In the genomic region with DNA sequence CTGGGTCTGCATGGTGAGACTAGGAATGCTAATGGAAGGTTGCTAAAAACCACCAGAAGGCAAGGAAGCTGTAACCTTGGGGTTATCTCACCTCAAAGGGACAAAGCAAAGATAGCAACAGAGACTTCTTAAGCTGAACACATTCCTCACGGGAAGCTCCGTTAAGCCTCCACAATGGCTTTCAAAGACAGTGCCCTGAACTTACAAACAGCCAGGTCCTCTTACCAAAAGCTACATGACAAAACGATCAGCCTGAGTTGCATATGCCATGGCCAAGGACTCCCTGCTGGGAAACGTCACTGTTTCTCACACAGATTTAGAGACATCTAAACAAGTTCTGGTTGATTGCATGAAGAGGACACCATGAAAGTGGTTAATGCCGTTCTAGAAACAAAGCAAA, we compare ENCODE assay signal across 25 cellular contexts. TPM values are rescaled to one million over a fixed set of nuclear protein-coding genes. Genes with fewer than 3 reads are reported as not detected.
DNase-seq lines count a peak whose midpoint lies in the region; ATAC-seq and TF ChIP-seq lines count a peak whose summit lies in the region.
"Had no signal": no experiment of that assay in that cellular context is flagged by ENCODE, and none has a peak within 500 bp of the region (broad histone marks: within the 10 kb centered on the region; RNA-seq: fewer than 3 reads in every experiment).

No MANE protein-coding gene starts in this region.

- ATAC-seq in right cardiac atrium (no peak), SK-N-SH treated with all-trans-retinoic acid at 6 μM for 48 hours (no peak)

- H3K4me1 ChIP-seq in neural progenitor cell (no peaks in the 10 kb centered on the region), right cardiac atrium (ENCODE audit: control insufficient read depth, insufficient read depth, low read length) (no peaks in the 10 kb centered on the region)
- H3K4me1 ChIP-seq: BE2C, Peyer's patch had no signal

- no peak overlapping the region for H3K4me3 Mint-ChIP-seq in neural progenitor cell
- H3K4me3 Mint-ChIP-seq: CD14-positive monocyte; CD8-positive, alpha-beta memory T cell; H9; IgD-negative memory B cell had no signal

- no peak overlapping the region for H3K4me2 ChIP-seq in neural progenitor cell

- peaks cover 13% of the 10 kb centered on the region for H3K9me3 Mint-ChIP-seq in neural progenitor cell

- H3K36me3 Mint-ChIP-seq in neural progenitor cell = no peaks in the 10 kb centered on the region
- H3K36me3 Mint-ChIP-seq: CD14-positive monocyte, IgD-negative memory B cell had no signal

- H3K36me3 ChIP-seq in neural progenitor cell = no peaks in the 10 kb centered on the region
- H3K36me3 ChIP-seq: BE2C, Peyer's patch had no signal

- no peaks in the 10 kb centered on the region for H4K20me1 ChIP-seq in neural progenitor cell (ENCODE audit: low read depth)

- H3K79me2 ChIP-seq in neural progenitor cell (ENCODE audit: low read depth) = no peaks in the 10 kb centered on the region

- TF ChIP-seq CTCF in neural progenitor cell (IDR thresholded peaks at IDR 0.05) = no peak

- H3K27ac ChIP-seq in neural progenitor cell = no peak overlapping the region
- H3K27ac ChIP-seq in right cardiac atrium (ENCODE audit: low read length) = no peak overlapping the region
- H3K27ac ChIP-seq: GM23248, Peyer's patch had no signal

- H3K27me3 ChIP-seq in neural progenitor cell = no peaks in the 10 kb centered on the region
- peaks cover 3% of the 10 kb centered on the region for H3K27me3 ChIP-seq in right cardiac atrium (ENCODE audit: control insufficient read depth, insufficient read depth)
- H3K27me3 ChIP-seq: Peyer's patch had no signal

- WGBS in right cardiac atrium = 22% methylated on average over 5 of the region's 5 CpGs

- DNase-seq in DMS79 (lab: John Stamatoyannopoulos, UW) = peak; percentile 10
- DNase-seq in DMS79 treated with DMSO at 0.1 percent for 48 hours (lab: John Stamatoyannopoulos, UW) = no peak
- DNase-seq in NCI-H345 (lab: John Stamatoyannopoulos, UW) = peak; percentile 63
- peak; percentile 14 for DNase-seq in cerebellar cortex (ENCODE audit: low spot score)
- DNase-seq in neural progenitor cell (ENCODE audit: low spot score) = peak; percentile 39
- no peak for DNase-seq in right cardiac atrium
- no peak for DNase-seq in glomerular visceral epithelial cell (ENCODE audit: extremely low spot score)
- DNase-seq: ACHN; BE2C; CD8-positive, alpha-beta memory T cell; DMS 273 treated with DMSO at 0.1 percent for 48 hours; GM23248; H9; NCI-H1048; NCI-H1694; NCI-H2081 treated with DMSO at 0.1 percent for 48 hours; NCI-H510A; NCI-H69; OCI-M1; Peyer's patch; SHP77 treated with DMSO at 0.1 percent for 48 hours had no signal

- no peak overlapping the region for H2AFZ ChIP-seq in neural progenitor cell (replicated peaks)
- H2AFZ ChIP-seq: GM23248 had no signal

- H3K9me3 ChIP-seq in neural progenitor cell (ENCODE audit: low read depth) = no peaks in the 10 kb centered on the region
- H3K9me3 ChIP-seq in right cardiac atrium (ENCODE audit: control insufficient read depth, low read length) = peaks cover 5% of the 10 kb centered on the region
- H3K9me3 ChIP-seq: BE2C had no signal

- H3K9ac ChIP-seq in neural progenitor cell = no peak overlapping the region
- H3K9ac ChIP-seq: GM23248 had no signal

- H3K27ac Mint-ChIP-seq in neural progenitor cell = no peak overlapping the region
- H3K27ac Mint-ChIP-seq: CD14-positive monocyte; CD8-positive, alpha-beta memory T cell; H9; IgD-negative memory B cell had no signal

- intact Hi-C loops in right cardiac atrium (cut with DNase I) = no loop called here

- H3K27me3 Mint-ChIP-seq in neural progenitor cell (ENCODE audit: insufficient read depth, low read depth) = peaks cover 5% of the 10 kb centered on the region

- no peaks in the 10 kb centered on the region for H3K4me1 Mint-ChIP-seq in neural progenitor cell
- H3K4me1 Mint-ChIP-seq: CD14-positive monocyte; CD8-positive, alpha-beta memory T cell; IgD-negative memory B cell had no signal

- H3K4me3 ChIP-seq in neural progenitor cell (no peak overlapping the region), right cardiac atrium (ENCODE audit: low read length) (no peak overlapping the region)
- H3K4me3 ChIP-seq: GM23248, Peyer's patch had no signal

- no peaks in the 10 kb centered on the region for H3F3A ChIP-seq in neural progenitor cell (ENCODE audit: low read depth)

TF ChIP-seq in SK-N-SH treated with all-trans-retinoic acid at 6 μM for 48 hours, 23 proteins besides CTCF, POLR2A, EP300 and RAD21:
- TF ChIP-seq ZC3H10 (CRISPR knock-in tag; IDR thresholded peaks at IDR 0.05) (no peak), ZNF70 (CRISPR knock-in tag; IDR thresholded peaks at IDR 0.05) (no peak)
- TF ChIP-seq, protein P1, sequence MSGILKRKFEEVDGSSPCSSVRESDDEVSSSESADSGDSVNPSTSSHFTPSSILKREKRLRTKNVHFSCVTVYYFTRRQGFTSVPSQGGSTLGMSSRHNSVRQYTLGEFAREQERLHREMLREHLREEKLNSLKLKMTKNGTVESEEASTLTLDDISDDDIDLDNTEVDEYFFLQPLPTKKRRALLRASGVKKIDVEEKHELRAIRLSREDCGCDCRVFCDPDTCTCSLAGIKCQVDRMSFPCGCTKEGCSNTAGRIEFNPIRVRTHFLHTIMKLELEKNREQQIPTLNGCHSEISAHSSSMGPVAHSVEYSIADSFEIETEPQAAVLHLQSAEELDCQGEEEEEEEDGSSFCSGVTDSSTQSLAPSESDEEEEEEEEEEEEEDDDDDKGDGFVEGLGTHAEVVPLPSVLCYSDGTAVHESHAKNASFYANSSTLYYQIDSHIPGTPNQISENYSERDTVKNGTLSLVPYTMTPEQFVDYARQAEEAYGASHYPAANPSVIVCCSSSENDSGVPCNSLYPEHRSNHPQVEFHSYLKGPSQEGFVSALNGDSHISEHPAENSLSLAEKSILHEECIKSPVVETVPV (CRISPR knock-in tag; IDR thresholded peaks at IDR 0.05) = no peak

RNA-seq across cellular contexts. Expression of a gene that starts 52.7 kb away (rescaled TPM):
- not detected in 2 replicates for total RNA-seq in neural progenitor cell (ENCODE audit: low replicate concordance)
- not detected for total RNA-seq in right cardiac atrium
- polyA plus RNA-seq in right cardiac atrium = not detected
- total RNA-seq: CD8-positive, alpha-beta memory T cell; G401; GM23248; H9; Peyer's patch had no signal
- polyA plus RNA-seq: CD14-positive monocyte; CD8-positive, alpha-beta memory T cell; GM23248; IgD-negative memory B cell had no signal

Comparison
In these comparisons a context has a peak if more than half of its experiments do, and no peak if none do; other contexts are left out.
1. DNase-seq: peak in DMS79 (single experiment), NCI-H345 (single experiment), cerebellar cortex (single experiment) and neural progenitor cell (single experiment); none in DMS79 treated with DMSO at 0.1 percent for 48 hours (single experiment), right cardiac atrium (0 of 3) and glomerular visceral epithelial cell (single experiment).